Comparison of ENCODE assay signal across 20 cellular contexts in genomic region chr1:84291882-84292655, GRCh38.
"Had no signal": no experiment of that assay in that cellular context is flagged by ENCODE, and none has a peak within 500 bp of the region (broad histone marks: within the 10 kb centered on the region; RNA-seq: fewer than 3 reads in every experiment).

No MANE protein-coding gene starts in this region.

- DNase-seq: esophagus squamous epithelium; head of caudate nucleus; left colon; left ventricle myocardium superior; naive thymus-derived CD8-positive, alpha-beta T cell; posterior cingulate gyrus; sigmoid colon; small intestine; stimulated activated CD4-positive, alpha-beta T cell treated with anti-CD3 and anti-CD28 coated beads, Interleukin-12 subunit alpha, Interleukin-12 subunit beta, amount 100 ng/mL, for 4 hours; stimulated activated naive CD4-positive, alpha-beta T cell; stomach; substantia nigra; thyroid gland had no signal

- H3K27ac ChIP-seq: esophagus squamous epithelium, hepatocyte, right atrium auricular region, sigmoid colon had no signal

- H3K27me3 ChIP-seq: esophagus squamous epithelium, hepatocyte, right atrium auricular region, sigmoid colon, stomach, thyroid gland had no signal

- H3K4me1 ChIP-seq: esophagus squamous epithelium, right atrium auricular region, sigmoid colon had no signal

- H2AFZ ChIP-seq: hepatocyte had no signal

- H3K36me3 ChIP-seq: esophagus squamous epithelium, right atrium auricular region, sigmoid colon, stomach, thyroid gland had no signal

- H3K4me1 Mint-ChIP-seq: neural crest cell had no signal

- H3K27ac Mint-ChIP-seq: dendritic cell treated with granulocyte-macrophage colony-stimulating factor and Interleukin-4, amounts not matched to agents 40 ng/mL and 50 ng/mL, for 4 days; naive thymus-derived CD8-positive, alpha-beta T cell; type B pancreatic cell had no signal

- H3K4me2 ChIP-seq: hepatocyte had no signal

- ATAC-seq: left ventricle myocardium superior; naive thymus-derived CD8-positive, alpha-beta T cell had no signal

- H3K4me3 ChIP-seq: esophagus squamous epithelium, hepatocyte, right atrium auricular region, sigmoid colon, stomach, thyroid gland had no signal

- H3K4me3 Mint-ChIP-seq: dendritic cell treated with granulocyte-macrophage colony-stimulating factor and Interleukin-4, amounts not matched to agents 40 ng/mL and 50 ng/mL, for 4 days; naive thymus-derived CD8-positive, alpha-beta T cell; neural crest cell; type B pancreatic cell had no signal

- FAIRE-seq: colon, small intestine, urothelium cell line had no signal

- H3K27me3 Mint-ChIP-seq: dendritic cell treated with granulocyte-macrophage colony-stimulating factor and Interleukin-4, amounts not matched to agents 40 ng/mL and 50 ng/mL, for 4 days; type B pancreatic cell had no signal

- H3K9me3 ChIP-seq: thyroid gland had no signal
